ENCODE assay signal across 1 cellular context in the genomic region with DNA sequence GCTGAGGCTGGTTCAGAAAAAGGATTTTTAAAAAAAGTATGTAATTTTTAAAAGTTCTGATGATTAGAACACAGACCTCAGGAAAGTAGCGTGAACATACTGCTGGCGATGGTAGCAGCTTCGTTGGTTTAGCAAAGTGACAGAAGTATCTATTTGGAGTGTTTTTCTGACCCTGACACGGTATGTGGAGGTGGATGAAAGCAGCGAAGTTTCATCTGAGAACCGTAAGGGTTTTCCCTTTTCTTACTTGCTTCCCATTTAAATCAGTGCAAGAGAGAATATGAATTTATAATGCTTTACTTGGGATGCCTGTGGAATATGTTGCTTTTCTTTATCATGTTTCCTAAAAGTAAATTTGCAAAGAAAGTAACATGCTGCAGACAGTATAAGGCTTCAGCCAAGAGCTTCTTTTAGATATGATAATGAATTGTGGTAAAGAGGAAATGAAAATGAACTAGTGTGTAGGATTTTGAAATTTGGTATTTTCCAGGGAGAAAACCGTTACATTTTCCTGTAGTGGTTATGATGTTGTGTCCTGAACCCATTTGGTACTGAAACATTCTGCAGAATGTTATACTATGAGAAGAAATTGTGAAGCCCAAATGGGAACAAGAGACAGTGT.
A peak's percentile ranks its signal among the peaks of the same experiment; 100 is the strongest.
TF ChIP-seq lines count a peak whose summit lies in the region.

No MANE protein-coding gene starts in this region.

TF ChIP-seq in K562, 482 proteins besides CTCF, POLR2A, EP300 and RAD21 (continued from another document):
- 0 out of 4 replicates have a peak, but pooled peaks of 1 of the 2 experiments have one; percentile 1 for TF ChIP-seq KDM1A (IDR thresholded peaks at IDR 0.05)
- peak; percentile 69; the same call in 1 of the 2 replicates for TF ChIP-seq POLR2AphosphoS2 (IDR thresholded peaks at IDR 0.05; ENCODE audit: low read length)
TF ChIP-seq in K562: peak in this region for 2.
